ENCODE assay signal across 25 cellular contexts in the genomic region with DNA sequence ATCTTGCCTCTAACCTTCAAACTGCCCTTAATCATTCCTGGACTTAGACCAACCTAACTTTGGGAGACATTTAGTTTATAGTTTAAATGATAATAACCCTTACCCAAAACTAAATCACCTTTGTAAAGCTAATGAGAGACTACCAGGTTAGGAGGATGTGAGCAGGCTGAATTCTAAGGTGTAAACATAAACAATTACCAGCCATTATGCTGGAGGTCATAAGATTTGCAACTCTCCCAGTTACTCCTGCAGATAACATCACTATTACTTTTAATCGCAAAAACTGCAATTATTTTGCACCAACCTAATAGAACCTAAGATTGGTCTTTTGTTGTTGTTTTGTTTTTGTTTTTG.
"Had no signal": no experiment of that assay in that cellular context is flagged by ENCODE, and none has a peak within 500 bp of the region (broad histone marks: within the 10 kb centered on the region; RNA-seq: fewer than 3 reads in every experiment).

No MANE protein-coding gene starts in this region.

- H3K27me3 ChIP-seq: brain microvascular endothelial cell, colonic mucosa, left lung, right atrium auricular region, tibial nerve, vagina had no signal

- H3K4me1 Mint-ChIP-seq: activated CD4-positive, alpha-beta T cell treated with anti-CD3 and anti-CD28 coated beads, Interleukin-2, amount 10 ng/mL, durations not matched to agents 7 days and 5 days; central memory CD8-positive, alpha-beta T cell had no signal

- H3K27ac ChIP-seq: brain microvascular endothelial cell, colonic mucosa, left lung, right atrium auricular region, tibial nerve, vagina had no signal

- DNase-seq: activated CD4-positive, alpha-beta T cell treated with anti-CD3 and anti-CD28 coated beads, Interleukin-2, amount 10 ng/mL, durations not matched to agents 7 days and 5 days; activated CD8-positive, alpha-beta T cell treated with anti-CD3 and anti-CD28 coated beads, Interleukin-2, amount 10 ng/mL, durations not matched to agents 7 days and 5 days; activated naive CD4-positive, alpha-beta T cell treated with anti-CD3 and anti-CD28 coated beads for 36 hours; activated T-cell treated with anti-CD3 and anti-CD28 coated beads, Interleukin-2, amount 50 U/mL, for 24 hours; aorta; brain microvascular endothelial cell; colonic mucosa; erythroblast; foreskin melanocyte; glutamatergic neuron; hippocampal formation; left lung; mammary epithelial cell; stimulated activated CD4-positive, alpha-beta T cell treated with anti-CD3 and anti-CD28 coated beads, Interleukin-12 subunit alpha, Interleukin-12 subunit beta, amount 100 ng/mL, for 4 hours; stimulated activated CD4-positive, alpha-beta T cell treated with anti-CD3 and anti-CD28 coated beads, Interleukin-1b, Interleukin-23, amount 100 ng/mL, for 48 hours; stimulated activated CD8-positive, alpha-beta memory T cell treated with anti-CD3 and anti-CD28 coated beads, Interleukin-4, amount 100 ng/mL, for 48 hours; stimulated activated naive CD4-positive, alpha-beta T cell treated with Interleukin-2 at 50 U/mL for 16 hours; T-helper 9 cell had no signal

- H3K27ac Mint-ChIP-seq: activated CD4-positive, alpha-beta T cell treated with anti-CD3 and anti-CD28 coated beads, Interleukin-2, amount 10 ng/mL, durations not matched to agents 7 days and 5 days; activated CD8-positive, alpha-beta T cell treated with anti-CD3 and anti-CD28 coated beads, Interleukin-2, amount 10 ng/mL, durations not matched to agents 7 days and 5 days; activated naive CD4-positive, alpha-beta T cell treated with anti-CD3 and anti-CD28 coated beads for 36 hours; activated T-cell treated with anti-CD3 and anti-CD28 coated beads, Interleukin-2, amount 50 U/mL, for 24 hours; progenitor cell of endocrine pancreas had no signal

- ATAC-seq: activated CD4-positive, CD25-positive, alpha-beta regulatory T cell treated with anti-CD3 and anti-CD28 coated beads, Interleukin-2, amount 50 U/mL, for 24 hours; activated CD8-positive, alpha-beta T cell treated with anti-CD3 and anti-CD28 coated beads, Interleukin-2, amount 10 ng/mL, durations not matched to agents 7 days and 5 days; left lung had no signal

- H3K4me1 ChIP-seq: colonic mucosa, left lung, right atrium auricular region, tibial nerve, vagina had no signal

- H3K4me3 ChIP-seq: colonic mucosa, left lung, right atrium auricular region, tibial nerve, vagina had no signal

- H3K9me3 ChIP-seq: colonic mucosa, left lung, right atrium auricular region, tibial nerve, vagina had no signal

- H3K9me3 Mint-ChIP-seq: activated CD4-positive, alpha-beta T cell treated with anti-CD3 and anti-CD28 coated beads, Interleukin-2, amount 10 ng/mL, durations not matched to agents 7 days and 5 days; activated naive CD4-positive, alpha-beta T cell treated with anti-CD3 and anti-CD28 coated beads for 36 hours; activated T-cell treated with anti-CD3 and anti-CD28 coated beads, Interleukin-2, amount 50 U/mL, for 24 hours; central memory CD8-positive, alpha-beta T cell had no signal

- FAIRE-seq: endometrium had no signal

- H3K4me3 Mint-ChIP-seq: activated CD4-positive, alpha-beta T cell treated with anti-CD3 and anti-CD28 coated beads, Interleukin-2, amount 10 ng/mL, durations not matched to agents 7 days and 5 days; activated CD8-positive, alpha-beta T cell treated with anti-CD3 and anti-CD28 coated beads, Interleukin-2, amount 10 ng/mL, durations not matched to agents 7 days and 5 days; activated naive CD4-positive, alpha-beta T cell treated with anti-CD3 and anti-CD28 coated beads for 36 hours; activated T-cell treated with anti-CD3 and anti-CD28 coated beads, Interleukin-2, amount 50 U/mL, for 24 hours; central memory CD8-positive, alpha-beta T cell had no signal

- H3K36me3 ChIP-seq: brain microvascular endothelial cell, colonic mucosa, left lung, right atrium auricular region, tibial nerve, vagina had no signal
